In genomic region chr1:35563166-35563565, GRCh38 we compare ENCODE assay signal across 16 cellular contexts. TPM values are rescaled to one million over a fixed set of nuclear protein-coding genes. Genes with fewer than 3 reads are reported as not detected.
"Had no signal": no experiment of that assay in that cellular context is flagged by ENCODE, and none has a peak within 500 bp of the region (broad histone marks: within the 10 kb centered on the region; RNA-seq: fewer than 3 reads in every experiment).

No MANE protein-coding gene starts in this region.

- H3K9me3 Mint-ChIP-seq: activated CD4-positive, alpha-beta T cell treated with anti-CD3 and anti-CD28 coated beads, Interleukin-2, amount 10 ng/mL, durations not matched to agents 24 days and 14 days; activated naive CD4-positive, alpha-beta T cell treated with anti-CD3 and anti-CD28 coated beads for 36 hours; stimulated activated memory B cell treated with anti-CD40 and anti-IgM and Interleukin-4, amounts not matched to agents 10 μg/mL and 1 μg/mL and 100 μg/mL, for 72 hours; T-helper 2 cell treated with Interferon-gamma antibody and Interleukin-4, amounts not matched to agents 5 μg/mL and 100 μg/mL, for 36 hours had no signal

- H3K4me3 Mint-ChIP-seq: activated CD4-positive, alpha-beta T cell treated with anti-CD3 and anti-CD28 coated beads, Interleukin-2, amount 10 ng/mL, durations not matched to agents 24 days and 14 days; activated naive CD4-positive, alpha-beta T cell treated with anti-CD3 and anti-CD28 coated beads for 36 hours; stimulated activated memory B cell treated with anti-CD40 and anti-IgM and Interleukin-4, amounts not matched to agents 10 μg/mL and 1 μg/mL and 100 μg/mL, for 72 hours; T-helper 2 cell treated with Interferon-gamma antibody and Interleukin-4, amounts not matched to agents 5 μg/mL and 100 μg/mL, for 36 hours had no signal

- H3K27me3 Mint-ChIP-seq: activated CD4-positive, alpha-beta T cell treated with anti-CD3 and anti-CD28 coated beads, Interleukin-2, amount 10 ng/mL, durations not matched to agents 24 days and 14 days; stimulated activated memory B cell treated with anti-CD40 and anti-IgM and Interleukin-4, amounts not matched to agents 10 μg/mL and 1 μg/mL and 100 μg/mL, for 72 hours had no signal

- ATAC-seq: gastroesophageal sphincter; left colon; lower lobe of right lung; pancreas; stimulated activated memory B cell treated with anti-CD40 and anti-IgM and Interleukin-4, amounts not matched to agents 10 μg/mL and 1 μg/mL and 100 μg/mL, for 72 hours had no signal

- H3K27ac Mint-ChIP-seq: activated naive CD4-positive, alpha-beta T cell treated with anti-CD3 and anti-CD28 coated beads for 36 hours; stimulated activated memory B cell treated with anti-CD40 and anti-IgM and Interleukin-4, amounts not matched to agents 10 μg/mL and 1 μg/mL and 100 μg/mL, for 72 hours had no signal

- DNase-seq: activated CD4-positive, alpha-beta T cell treated with anti-CD3 and anti-CD28 coated beads, Interleukin-2, amount 10 ng/mL, durations not matched to agents 24 days and 14 days; activated CD4-positive, CD25-positive, alpha-beta regulatory T cell; activated naive CD4-positive, alpha-beta T cell treated with anti-CD3 and anti-CD28 coated beads for 36 hours; erythroblast; left colon; lower lobe of right lung; midbrain; stimulated activated CD4-positive, alpha-beta T cell treated with anti-CD3 and anti-CD28 coated beads, Interleukin-12 subunit alpha, Interleukin-12 subunit beta, amount 100 ng/mL, for 4 hours; stimulated activated CD4-positive, alpha-beta T cell treated with anti-CD3 and anti-CD28 coated beads, Interleukin-2, amount 100 ng/mL, for 24 hours; transverse colon had no signal

- H3K27ac ChIP-seq: gastroesophageal sphincter, lower lobe of right lung, pancreas, transverse colon, vagina had no signal

RNA-seq across cellular contexts. Expression of gene TFAP2E, which starts 9.9 kb away (rescaled TPM):
- total RNA-seq: myocyte had no signal
